Comparison of ENCODE assay signal across 33 cellular contexts in the genomic region with DNA sequence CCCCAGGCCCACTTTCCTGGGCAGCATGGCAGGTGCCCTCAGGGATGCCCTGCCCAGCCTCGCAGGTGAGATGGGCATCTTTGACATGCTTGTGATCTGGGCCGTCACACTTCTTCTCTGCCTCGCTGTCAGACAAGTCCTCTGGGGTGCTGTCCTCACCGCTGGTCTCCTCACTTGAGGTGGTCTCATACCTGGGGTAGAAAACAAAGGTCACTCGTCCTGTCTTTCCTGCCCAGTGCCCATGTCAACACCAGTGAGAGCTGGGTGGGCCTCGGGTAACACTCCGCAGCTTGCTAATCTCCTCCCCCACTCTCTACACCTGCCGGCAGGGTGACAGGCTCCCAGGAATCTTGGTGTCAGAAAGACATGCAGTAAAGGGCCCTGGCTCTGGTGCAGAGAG.
"Had no signal": no experiment of that assay in that cellular context is flagged by ENCODE, and none has a peak within 500 bp of the region (broad histone marks: within the 10 kb centered on the region; RNA-seq: fewer than 3 reads in every experiment).

No MANE protein-coding gene starts in this region.

- H3K27ac ChIP-seq: KMS-11 had no signal

- H3K4me3 ChIP-seq: MG63 had no signal

- H3K9me3 ChIP-seq: MG63 had no signal

- H3K27me3 ChIP-seq: MG63 had no signal

- DNase-seq: Kasumi-1, MG63, MM.1S, MV-4-11, NCI-H1048, NCI-H1092, NCI-H1092 treated with DMSO at 0.1 percent for 48 hours, NCI-H1105, NCI-H1105 treated with DMSO at 0.1 percent for 48 hours, NCI-H1417, NCI-H1436, NCI-H1436 treated with DMSO at 0.1 percent for 48 hours, NCI-H146, NCI-H1694, NCI-H1694 treated with DMSO at 0.1 percent for 48 hours, NCI-H187, NCI-H187 treated with DMSO at 0.1 percent for 48 hours, NCI-H1930, NCI-H2029, NCI-H2029 treated with DMSO at 0.1 percent for 48 hours, NCI-H2081, NCI-H2081 treated with DMSO at 0.1 percent for 48 hours, NCI-H2107, NCI-H2171, NCI-H2171 treated with DMSO at 0.1 percent for 48 hours, NCI-H2227 treated with DMSO at 0.1 percent for 48 hours, NCI-H226, NCI-H345, NCI-H446, NCI-H446 treated with DMSO at 0.1 percent for 48 hours, NCI-H510A, NCI-H524 had no signal

- H3K4me2 ChIP-seq: KMS-11 had no signal

- H3K36me3 ChIP-seq: MG63 had no signal

- H3K9ac ChIP-seq: KMS-11 had no signal
